Comparison of ENCODE assay signal across 8 cellular contexts in genomic region chr13:113410472-113411201, GRCh38. TPM values are rescaled to one million over a fixed set of nuclear protein-coding genes. Genes with fewer than 3 reads are reported as not detected.
DNase-seq lines count a peak whose midpoint lies in the region; ATAC-seq and TF ChIP-seq lines count a peak whose summit lies in the region.

No MANE protein-coding gene starts in this region.

- CTCF ChIA-PET in WTC11 (lab: Charles Lee), result interaction anchor here (0.8 kb wide), 1 partner anchor 21 kb away, joined by 5 read pairs; no protein-coding TSS in a partner anchor

- no peak for ATAC-seq in WTC11
- ATAC-seq in HG03025 (IDR thresholded peaks at IDR 0.05; ENCODE audit: low FRiP score, unreplicated experiment), result no peak
- ATAC-seq in HG02763 (IDR thresholded peaks at IDR 0.05; ENCODE audit: unreplicated experiment), result no peak

- 69 to 73% methylated on average over 13 to 34 of the region's 34 CpGs for WGBS in testis, 2 donors

- DNase-seq in DMS53 (lab: John Stamatoyannopoulos, UW), result peak; percentile 67
- DNase-seq in DMS53 treated with DMSO at 0.1 percent for 48 hours (lab: John Stamatoyannopoulos, UW; ENCODE audit: unreplicated experiment), result no peak
- DNase-seq in WTC11 (ENCODE audit: low spot score), result no peak
- DNase-seq in islet precursor cell, result peak; percentile 79
- peak; percentile 30 for DNase-seq in testis
- DNase-seq in SHP77 treated with DMSO at 0.1 percent for 48 hours (lab: John Stamatoyannopoulos, UW), result no peak

- no peaks in the 10 kb centered on the region for H3K9me3 ChIP-seq in testis

- POLR2A ChIA-PET in WTC11 (lab: Charles Lee), result no interaction called here

- no peaks in the 10 kb centered on the region for H3K36me3 ChIP-seq in testis (ENCODE audit: low read depth, missing control alignments)

- no peaks in the 10 kb centered on the region for H3K4me1 Mint-ChIP-seq in WTC11

- TF ChIP-seq POLR2A in testis (IDR thresholded peaks at IDR 0.05), result no peak

- no peak overlapping the region for H3K4me3 ChIP-seq in testis

- TF ChIP-seq CTCF in WTC11 (IDR thresholded peaks at IDR 0.05), result no peak
- TF ChIP-seq CTCF in testis (IDR thresholded peaks at IDR 0.05), result no peak

- H3K27me3 ChIP-seq in testis, result no peaks in the 10 kb centered on the region

- intact Hi-C loops in testis (cut with DNase I; ENCODE audit: low total_unique reads), result no loop called here

- H3K4me1 ChIP-seq in testis, result no peaks in the 10 kb centered on the region

- no peak overlapping the region for H3K4me3 Mint-ChIP-seq in WTC11

- H3K27ac Mint-ChIP-seq in WTC11, result peak overlapping the region; percentile 24; the same call in 1 of the 2 replicates

- no peaks in the 10 kb centered on the region for H3K9me3 Mint-ChIP-seq in WTC11

- no peaks in the 10 kb centered on the region for H3K36me3 Mint-ChIP-seq in WTC11

- no peak overlapping the region for H3K27ac ChIP-seq in testis

- no peaks in the 10 kb centered on the region for H3K27me3 Mint-ChIP-seq in WTC11 (ENCODE audit: low read depth)

TF ChIP-seq in WTC11, 78 proteins besides CTCF, POLR2A, EP300 and RAD21 (continues in another document):
- TF ChIP-seq ATF1 (CRISPR knock-in tag; IDR thresholded peaks at IDR 0.05), result no peak
- TF ChIP-seq ZBTB43 (CRISPR knock-in tag; IDR thresholded peaks at IDR 0.05), result no peak
- TF ChIP-seq, protein P1, sequence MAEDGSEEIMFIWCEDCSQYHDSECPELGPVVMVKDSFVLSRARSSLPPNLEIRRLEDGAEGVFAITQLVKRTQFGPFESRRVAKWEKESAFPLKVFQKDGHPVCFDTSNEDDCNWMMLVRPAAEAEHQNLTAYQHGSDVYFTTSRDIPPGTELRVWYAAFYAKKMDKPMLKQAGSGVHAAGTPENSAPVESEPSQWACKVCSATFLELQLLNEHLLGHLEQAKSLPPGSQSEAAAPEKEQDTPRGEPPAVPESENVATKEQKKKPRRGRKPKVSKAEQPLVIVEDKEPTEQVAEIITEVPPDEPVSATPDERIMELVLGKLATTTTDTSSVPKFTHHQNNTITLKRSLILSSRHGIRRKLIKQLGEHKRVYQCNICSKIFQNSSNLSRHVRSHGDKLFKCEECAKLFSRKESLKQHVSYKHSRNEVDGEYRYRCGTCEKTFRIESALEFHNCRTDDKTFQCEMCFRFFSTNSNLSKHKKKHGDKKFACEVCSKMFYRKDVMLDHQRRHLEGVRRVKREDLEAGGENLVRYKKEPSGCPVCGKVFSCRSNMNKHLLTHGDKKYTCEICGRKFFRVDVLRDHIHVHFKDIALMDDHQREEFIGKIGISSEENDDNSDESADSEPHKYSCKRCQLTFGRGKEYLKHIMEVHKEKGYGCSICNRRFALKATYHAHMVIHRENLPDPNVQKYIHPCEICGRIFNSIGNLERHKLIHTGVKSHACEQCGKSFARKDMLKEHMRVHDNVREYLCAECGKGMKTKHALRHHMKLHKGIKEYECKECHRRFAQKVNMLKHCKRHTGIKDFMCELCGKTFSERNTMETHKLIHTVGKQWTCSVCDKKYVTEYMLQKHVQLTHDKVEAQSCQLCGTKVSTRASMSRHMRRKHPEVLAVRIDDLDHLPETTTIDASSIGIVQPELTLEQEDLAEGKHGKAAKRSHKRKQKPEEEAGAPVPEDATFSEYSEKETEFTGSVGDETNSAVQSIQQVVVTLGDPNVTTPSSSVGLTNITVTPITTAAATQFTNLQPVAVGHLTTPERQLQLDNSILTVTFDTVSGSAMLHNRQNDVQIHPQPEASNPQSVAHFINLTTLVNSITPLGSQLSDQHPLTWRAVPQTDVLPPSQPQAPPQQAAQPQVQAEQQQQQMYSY (CRISPR knock-in tag; IDR thresholded peaks at IDR 0.05), result no peak
- no peak for TF ChIP-seq CDX4 (CRISPR knock-in tag; IDR thresholded peaks at IDR 0.05; ENCODE audit: borderline replicate concordance)
- no peak for TF ChIP-seq ZNF138 (CRISPR knock-in tag; conservative IDR thresholded peaks at IDR 0.05)
- TF ChIP-seq, protein P2, sequence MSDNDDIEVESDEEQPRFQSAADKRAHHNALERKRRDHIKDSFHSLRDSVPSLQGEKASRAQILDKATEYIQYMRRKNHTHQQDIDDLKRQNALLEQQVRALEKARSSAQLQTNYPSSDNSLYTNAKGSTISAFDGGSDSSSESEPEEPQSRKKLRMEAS (CRISPR knock-in tag; IDR thresholded peaks at IDR 0.05), result no peak
- TF ChIP-seq ZNF281 (CRISPR knock-in tag; IDR thresholded peaks at IDR 0.05), result no peak
- TF ChIP-seq AR (CRISPR knock-in tag; IDR thresholded peaks at IDR 0.05), result no peak
- no peak for TF ChIP-seq ELF4 (CRISPR knock-in tag; IDR thresholded peaks at IDR 0.05; ENCODE audit: low read depth)
- no peak for TF ChIP-seq EMX1 (CRISPR knock-in tag; IDR thresholded peaks at IDR 0.05)
- no peak for TF ChIP-seq MLX (CRISPR knock-in tag; IDR thresholded peaks at IDR 0.05)

RNA-seq across cellular contexts. Expression of gene ADPRHL1, which starts 42.7 kb away (rescaled TPM):
- total RNA-seq in WTC11 (2021), result 1.0 to 1.5 TPM (median 1.4 TPM) in 3 replicates
- total RNA-seq in testis, result 1 to 10 TPM; 6.6 to 9.3 TPM
- polyA plus RNA-seq in testis (ENCODE audit: insufficient read depth, low read depth, low replicate concordance), result 6.2 TPM

RNA-seq across cellular contexts. Expression of gene GRTP1, which starts 46.7 kb away (rescaled TPM):
- total RNA-seq in WTC11 (2021), result 59.0 to 62.0 TPM (median 60.0 TPM) in 3 replicates
- total RNA-seq in testis, result 10 to 100 TPM; 19.1 to 25.7 TPM
- 18.7 TPM for polyA plus RNA-seq in testis (ENCODE audit: insufficient read depth, low read depth, low replicate concordance)

Comparison
In these comparisons a context has a peak if more than half of its experiments do, and no peak if none do; other contexts are left out.
1. DNase-seq: peak in DMS53 (single experiment), islet precursor cell (single experiment) and testis (single experiment); none in DMS53 treated with DMSO at 0.1 percent for 48 hours (single experiment), WTC11 (single experiment) and SHP77 treated with DMSO at 0.1 percent for 48 hours (single experiment).